14 cellular contexts compared by ENCODE assay signal in genomic region chr4:48440909-48441308, GRCh38. TPM values are rescaled to one million over a fixed set of nuclear protein-coding genes. Genes with fewer than 3 reads are reported as not detected.
"Had no signal": no experiment of that assay in that cellular context is flagged by ENCODE, and none has a peak within 500 bp of the region (broad histone marks: within the 10 kb centered on the region; RNA-seq: fewer than 3 reads in every experiment).

No MANE protein-coding gene starts in this region.

RNA-seq across cellular contexts. Expression of gene SLC10A4, which starts 42.2 kb away (rescaled TPM):
- total RNA-seq: activated B cell treated with CpG ODN at 0.5 μM for 24 hours; activated CD8-positive, alpha-beta T cell treated with anti-CD3 and anti-CD28 coated beads for 36 hours; activated naive CD8-positive, alpha-beta T cell treated with anti-CD3 and anti-CD28 coated beads for 36 hours; activated T-cell treated with anti-CD3 and anti-CD28 coated beads, Interleukin-2, amount 50 U/mL, for 4 hours; activated T-helper 17 cell treated with anti-CD3 and anti-CD28 coated beads, Interleukin-2, amount 50 U/mL, for 72 hours; chondrocyte; dermis blood vessel endothelial cell; foreskin keratinocyte had no signal
- polyA plus RNA-seq: foreskin keratinocyte had no signal

RNA-seq across cellular contexts. Expression of gene ZAR1, which starts 49.1 kb away (rescaled TPM):
- total RNA-seq: activated B cell treated with CpG ODN at 0.5 μM for 24 hours; activated CD8-positive, alpha-beta T cell treated with anti-CD3 and anti-CD28 coated beads for 36 hours; activated naive CD8-positive, alpha-beta T cell treated with anti-CD3 and anti-CD28 coated beads for 36 hours; activated T-cell treated with anti-CD3 and anti-CD28 coated beads, Interleukin-2, amount 50 U/mL, for 4 hours; activated T-helper 17 cell treated with anti-CD3 and anti-CD28 coated beads, Interleukin-2, amount 50 U/mL, for 72 hours; adrenal gland; aorta; body of pancreas; chondrocyte; dermis blood vessel endothelial cell; esophagus muscularis mucosa; foreskin keratinocyte; gastrocnemius medialis; heart left ventricle had no signal
- polyA plus RNA-seq: adrenal gland, aorta, foreskin keratinocyte, heart left ventricle had no signal
